Comparison of ENCODE assay signal across 27 cellular contexts in the genomic region with DNA sequence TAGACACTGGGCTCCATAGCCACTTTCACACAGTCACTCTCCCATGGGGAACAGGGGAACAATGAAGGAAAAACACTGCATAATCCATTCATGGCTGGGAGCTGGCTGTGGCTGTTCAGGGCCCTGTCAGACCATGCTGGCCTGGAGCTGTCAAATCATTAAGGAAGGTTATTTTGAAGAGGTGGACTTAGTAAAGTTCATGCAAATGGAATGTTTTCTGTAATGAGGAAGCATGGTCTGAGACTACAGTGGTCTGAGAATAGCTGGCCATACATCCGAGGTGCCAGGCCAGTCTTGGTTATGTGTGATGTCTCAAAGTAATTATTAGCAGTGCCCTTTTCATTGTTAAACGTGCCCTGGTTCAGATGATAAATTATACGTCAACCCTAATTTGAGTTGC.
"Had no signal": no experiment of that assay in that cellular context is flagged by ENCODE, and none has a peak within 500 bp of the region (broad histone marks: within the 10 kb centered on the region; RNA-seq: fewer than 3 reads in every experiment).

No MANE protein-coding gene starts in this region.

- H3K27me3 Mint-ChIP-seq: activated naive CD8-positive, alpha-beta T cell treated with anti-CD3 and anti-CD28 coated beads for 36 hours had no signal

- H3K27me3 ChIP-seq: sigmoid colon, testis, uterus had no signal

- H3K27ac ChIP-seq: foreskin keratinocyte, psoas muscle, sigmoid colon, testis, uterus, WERI-Rb-1 had no signal

- H3K9me3 ChIP-seq: psoas muscle, sigmoid colon, testis, uterus had no signal

- DNase-seq: activated CD4-positive, CD25-positive, alpha-beta regulatory T cell treated with anti-CD3 and anti-CD28 coated beads, Interleukin-2, amount 50 U/mL, for 72 hours; activated CD8-positive, alpha-beta memory T cell treated with anti-CD3 and anti-CD28 coated beads for 24 hours; activated CD8-positive, alpha-beta memory T cell treated with anti-CD3 and anti-CD28 coated beads, Interleukin-2, amount 50 U/mL, for 4 hours; activated naive CD4-positive, alpha-beta T cell; activated naive CD8-positive, alpha-beta T cell treated with anti-CD3 and anti-CD28 coated beads for 36 hours; activated T-cell treated with anti-CD3 and anti-CD28 coated beads, Interleukin-2, amount 50 U/mL, for 24 hours; amniotic stem cell; dermis blood vessel endothelial cell; effector CD8-positive, alpha-beta T cell; erythroblast; foreskin keratinocyte; naive thymus-derived CD8-positive, alpha-beta T cell; psoas muscle; sigmoid colon; stimulated activated CD4-positive, alpha-beta T cell treated with anti-CD3 and anti-CD28 coated beads, Interleukin-15, amount 100 ng/mL, for 24 hours; stimulated activated CD8-positive, alpha-beta memory T cell treated with anti-CD3 and anti-CD28 coated beads, Interleukin-4, amount 100 ng/mL, for 48 hours; stimulated activated naive B cell treated with anti-CD40 and anti-IgM and Interleukin-4, amounts not matched to agents 10 μg/mL and 1 μg/mL and 100 μg/mL, for 72 hours; T-cell; trophoblast cell; WERI-Rb-1 had no signal

- H3K4me3 Mint-ChIP-seq: activated naive CD8-positive, alpha-beta T cell treated with anti-CD3 and anti-CD28 coated beads for 36 hours; activated T-cell treated with anti-CD3 and anti-CD28 coated beads, Interleukin-2, amount 50 U/mL, for 24 hours; activated T-helper 17 cell treated with anti-CD3 and anti-CD28 coated beads, Interleukin-2, amount 50 U/mL, for 72 hours; mesothelial cell of epicardium; naive thymus-derived CD8-positive, alpha-beta T cell; stimulated activated naive B cell treated with anti-CD40 and anti-IgM and Interleukin-4, amounts not matched to agents 10 μg/mL and 1 μg/mL and 100 μg/mL, for 72 hours; T-cell had no signal

- ATAC-seq: activated T-helper 17 cell treated with anti-CD3 and anti-CD28 coated beads, Interleukin-2, amount 50 U/mL, for 72 hours; naive thymus-derived CD8-positive, alpha-beta T cell; stimulated activated naive B cell treated with anti-CD40 and anti-IgM and Interleukin-4, amounts not matched to agents 10 μg/mL and 1 μg/mL and 100 μg/mL, for 72 hours; T-cell had no signal

- H3K4me1 Mint-ChIP-seq: activated naive CD8-positive, alpha-beta T cell treated with anti-CD3 and anti-CD28 coated beads for 36 hours; activated T-helper 17 cell treated with anti-CD3 and anti-CD28 coated beads, Interleukin-2, amount 50 U/mL, for 72 hours; naive thymus-derived CD8-positive, alpha-beta T cell; stimulated activated naive B cell treated with anti-CD40 and anti-IgM and Interleukin-4, amounts not matched to agents 10 μg/mL and 1 μg/mL and 100 μg/mL, for 72 hours; T-cell had no signal

- H3K36me3 ChIP-seq: sigmoid colon, uterus, WERI-Rb-1 had no signal

- H3K9me3 Mint-ChIP-seq: activated naive CD8-positive, alpha-beta T cell treated with anti-CD3 and anti-CD28 coated beads for 36 hours; activated T-cell treated with anti-CD3 and anti-CD28 coated beads, Interleukin-2, amount 50 U/mL, for 24 hours; activated T-helper 17 cell treated with anti-CD3 and anti-CD28 coated beads, Interleukin-2, amount 50 U/mL, for 72 hours; mesothelial cell of epicardium; naive thymus-derived CD8-positive, alpha-beta T cell; stimulated activated naive B cell treated with anti-CD40 and anti-IgM and Interleukin-4, amounts not matched to agents 10 μg/mL and 1 μg/mL and 100 μg/mL, for 72 hours; T-cell had no signal

- H3K27ac Mint-ChIP-seq: activated naive CD8-positive, alpha-beta T cell treated with anti-CD3 and anti-CD28 coated beads for 36 hours; activated T-cell treated with anti-CD3 and anti-CD28 coated beads, Interleukin-2, amount 50 U/mL, for 24 hours; activated T-helper 17 cell treated with anti-CD3 and anti-CD28 coated beads, Interleukin-2, amount 50 U/mL, for 72 hours; mesothelial cell of epicardium; naive thymus-derived CD8-positive, alpha-beta T cell; stimulated activated naive B cell treated with anti-CD40 and anti-IgM and Interleukin-4, amounts not matched to agents 10 μg/mL and 1 μg/mL and 100 μg/mL, for 72 hours; T-cell had no signal

- H3K36me3 Mint-ChIP-seq: activated naive CD8-positive, alpha-beta T cell treated with anti-CD3 and anti-CD28 coated beads for 36 hours; mesothelial cell of epicardium; naive thymus-derived CD8-positive, alpha-beta T cell; stimulated activated naive B cell treated with anti-CD40 and anti-IgM and Interleukin-4, amounts not matched to agents 10 μg/mL and 1 μg/mL and 100 μg/mL, for 72 hours; T-cell had no signal

- H3K4me3 ChIP-seq: psoas muscle, sigmoid colon, smooth muscle cell, testis, uterus had no signal

- H3K4me2 ChIP-seq: smooth muscle cell had no signal

- FAIRE-seq: keratinocyte, TTC549 had no signal

- H3K4me1 ChIP-seq: foreskin keratinocyte, psoas muscle, uterus had no signal
